In genomic region chr5:160685219-160685618, GRCh38 we compare ENCODE assay signal across 13 cellular contexts.
A peak's percentile ranks its signal among the peaks of the same experiment; 100 is the strongest.
DNase-seq lines count a peak whose midpoint lies in the region; ATAC-seq and TF ChIP-seq lines count a peak whose summit lies in the region.
"Had no signal": no experiment of that assay in that cellular context is flagged by ENCODE, and none has a peak within 500 bp of the region (broad histone marks: within the 10 kb centered on the region; RNA-seq: fewer than 3 reads in every experiment).

No MANE protein-coding gene starts in this region.

- intact Hi-C loops in body of pancreas (cut with DNase I) = no loop called here
- intact Hi-C loops in ascending aorta (cut with DNase I) = no loop called here

- H3K4me1 ChIP-seq in body of pancreas = peaks cover 13% of the 10 kb centered on the region
- no peaks in the 10 kb centered on the region for H3K4me1 ChIP-seq in ascending aorta
- H3K4me1 ChIP-seq: upper lobe of left lung had no signal

- H3K27me3 ChIP-seq in body of pancreas (no peaks in the 10 kb centered on the region), ascending aorta (no peaks in the 10 kb centered on the region)
- H3K27me3 ChIP-seq: upper lobe of left lung had no signal

- peak; percentile 20 to 76 (median 54) for DNase-seq in body of pancreas
- DNase-seq in mucosa of gallbladder (ENCODE audit: low spot score) = peak; percentile 68
- DNase-seq in omental fat pad (ENCODE audit: low spot score) = no peak
- DNase-seq in T1000 (lab: John Stamatoyannopoulos, UW) = no peak
- no peak for DNase-seq in ascending aorta (ENCODE audit: low spot score in 2 of 2)
- no peak for DNase-seq in T-helper 2 cell
- DNase-seq: endodermal cell; stimulated activated CD4-positive, alpha-beta T cell treated with anti-CD3 and anti-CD28 coated beads, Interleukin-4, amount 100 ng/mL, for 4 hours; T-helper 9 cell; upper lobe of left lung had no signal

- TF ChIP-seq CTCF in body of pancreas (IDR thresholded peaks at IDR 0.05) (no peak), omental fat pad (IDR thresholded peaks at IDR 0.05) (no peak), ascending aorta (IDR thresholded peaks at IDR 0.05) (no peak)

- ATAC-seq in GM19043 (IDR thresholded peaks at IDR 0.05; ENCODE audit: low read depth, unreplicated experiment) (peak; percentile 10), HG03139 (IDR thresholded peaks at IDR 0.05; ENCODE audit: unreplicated experiment) (peak; percentile 20), body of pancreas (peak; percentile 94), omental fat pad (ENCODE audit: low FRiP score) (no peak)
- ATAC-seq: SK-N-SH treated with all-trans-retinoic acid at 6 μM for 48 hours had no signal

- peak in 2 of 3 donors; percentile 26 to 38 for TF ChIP-seq POLR2A in body of pancreas (IDR thresholded peaks at IDR 0.05)

- WGBS in body of pancreas, 2 donors = 9 to 18% methylated on average over 1 of the region's 1 CpG

- H3K4me3 ChIP-seq in body of pancreas (no peak overlapping the region), ascending aorta (no peak overlapping the region)
- H3K4me3 ChIP-seq: upper lobe of left lung had no signal

- no peaks in the 10 kb centered on the region for H3K36me3 ChIP-seq in body of pancreas (replicated peaks in 1 of 2; ENCODE audit: insufficient read depth in 1 of 2, low read depth in 2 of 2)
- no peaks in the 10 kb centered on the region for H3K36me3 ChIP-seq in ascending aorta
- H3K36me3 ChIP-seq: upper lobe of left lung had no signal

- H3K27ac ChIP-seq in body of pancreas (no peak overlapping the region), ascending aorta (no peak overlapping the region)
- H3K27ac ChIP-seq: upper lobe of left lung had no signal

- H3K9me3 ChIP-seq in body of pancreas (no peaks in the 10 kb centered on the region), ascending aorta (no peaks in the 10 kb centered on the region)
- H3K9me3 ChIP-seq: upper lobe of left lung had no signal

Comparison
In these comparisons a context has a peak if more than half of its experiments do, and no peak if none do; other contexts are left out.
1. DNase-seq: peak in body of pancreas (4 of 4) and mucosa of gallbladder (single experiment); none in omental fat pad (single experiment), T1000 (single experiment), ascending aorta (0 of 2) and T-helper 2 cell (0 of 5).